In the genomic region with DNA sequence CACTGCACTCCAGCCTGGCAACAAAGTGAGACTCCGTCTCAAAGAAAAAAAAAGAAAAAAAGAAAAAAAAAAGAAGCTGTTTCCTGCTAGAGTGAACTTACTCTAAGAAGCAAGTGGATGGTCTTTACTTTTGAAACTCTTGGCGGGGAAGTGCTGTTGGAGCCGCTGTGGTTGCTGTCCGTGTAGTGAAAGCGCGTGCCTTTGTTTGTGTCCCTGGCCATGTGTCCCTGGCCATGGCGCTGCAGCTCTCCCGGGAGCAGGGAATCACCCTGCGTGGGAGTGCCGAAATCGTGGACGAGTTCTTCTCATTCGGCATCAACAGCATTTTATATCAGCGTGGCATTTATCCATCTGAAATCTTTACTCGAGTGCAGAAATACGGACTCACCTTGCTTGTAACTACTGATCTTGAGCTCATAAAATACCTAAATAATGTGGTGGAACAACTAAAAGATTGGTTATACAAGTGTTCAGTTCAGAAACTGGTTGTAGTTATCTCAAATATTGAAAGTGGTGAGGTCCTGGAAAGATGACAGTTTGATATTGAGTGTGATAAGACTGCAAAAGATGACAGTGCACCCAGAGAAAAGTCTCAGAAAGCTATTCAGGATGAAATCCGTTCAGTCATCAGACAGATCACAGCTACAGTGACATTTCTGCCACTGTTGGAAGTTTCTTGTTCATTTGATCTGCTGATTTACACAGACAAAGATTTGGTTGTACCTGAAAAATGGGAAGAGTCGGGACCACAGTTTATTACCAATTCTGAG, we compare ENCODE assay signal across 1 cellular context. TPM values are rescaled to one million over a fixed set of nuclear protein-coding genes. Genes with fewer than 3 reads are reported as not detected.
"Had no signal": no experiment of that assay in that cellular context is flagged by ENCODE, and none has a peak within 500 bp of the region (broad histone marks: within the 10 kb centered on the region; RNA-seq: fewer than 3 reads in every experiment).

No MANE protein-coding gene starts in this region.

RNA-seq across cellular contexts. Expression of a gene that starts 55.8 kb away (rescaled TPM):
- total RNA-seq: naive thymus-derived CD8-positive, alpha-beta T cell had no signal
- polyA plus RNA-seq: naive thymus-derived CD8-positive, alpha-beta T cell had no signal
